In genomic region chr19:32910094-32910493, GRCh38 we compare ENCODE assay signal across 11 cellular contexts. TPM values are rescaled to one million over a fixed set of nuclear protein-coding genes. Genes with fewer than 3 reads are reported as not detected.
"Had no signal": no experiment of that assay in that cellular context is flagged by ENCODE, and none has a peak within 500 bp of the region (broad histone marks: within the 10 kb centered on the region; RNA-seq: fewer than 3 reads in every experiment).

No MANE protein-coding gene starts in this region.

- H3K36me3 ChIP-seq: HAP-1 had no signal

- DNase-seq: GM23248, GOT3, H7, KG1 had no signal

- H3K27ac ChIP-seq: GM23248, HL-60 had no signal

- H3K4me3 Mint-ChIP-seq: IgD-negative memory B cell had no signal

- H3K4me1 ChIP-seq: HAP-1 had no signal

- H3K9me3 ChIP-seq: HAP-1 had no signal

- H3K27ac Mint-ChIP-seq: IgD-negative memory B cell had no signal

- H3K4me1 Mint-ChIP-seq: IgD-negative memory B cell had no signal

- ATAC-seq: HCT116, HepG2 had no signal

- H3K4me3 ChIP-seq: GM23248, HAP-1 had no signal

RNA-seq across cellular contexts. Expression of gene SLC7A9, which starts 40.5 kb away (rescaled TPM):
- total RNA-seq: GM23248, H4, H7, HT1080 had no signal
